10 cellular contexts compared by ENCODE assay signal in genomic region chr15:77702211-77702957, GRCh38.
DNase-seq lines count a peak whose midpoint lies in the region; ATAC-seq and TF ChIP-seq lines count a peak whose summit lies in the region.
"Had no signal": no experiment of that assay in that cellular context is flagged by ENCODE, and none has a peak within 500 bp of the region (broad histone marks: within the 10 kb centered on the region; RNA-seq: fewer than 3 reads in every experiment).

No MANE protein-coding gene starts in this region.

- in situ Hi-C loops in astrocyte of the cerebellum (cut with HindIII; ENCODE audit: low sequenced_read_pairs): loop anchor here (5.0 kb wide), 1 partner anchor 45 kb away; no protein-coding TSS in a partner anchor

- H3K27me3 ChIP-seq in liver (ENCODE audit: control insufficient read depth in 4 of 4, insufficient read depth in 4 of 4, low read length in 3 of 4): no peaks in the 10 kb centered on the region

- no peak overlapping the region for H3K27ac ChIP-seq in liver (ENCODE audit: low read depth in 1 of 2, low read length in 2 of 2)
- H3K27ac ChIP-seq: epithelial cell of prostate had no signal

- ATAC-seq in HG03097 (IDR thresholded peaks at IDR 0.05; ENCODE audit: low FRiP score, unreplicated experiment): no peak

- no peaks in the 10 kb centered on the region for H3K4me1 ChIP-seq in liver (ENCODE audit: control insufficient read depth in 4 of 4, insufficient read depth in 4 of 4, low read length in 3 of 4)

- no peak for TF ChIP-seq CTCF in GM12865 (IDR thresholded peaks at IDR 0.05; ENCODE audit: insufficient read depth, low read depth, low read length, missing control alignments)
- no peak for TF ChIP-seq CTCF in astrocyte of the cerebellum (IDR thresholded peaks at IDR 0.05; ENCODE audit: low read depth, low read length, missing control alignments)
- TF ChIP-seq CTCF in liver (IDR thresholded peaks at IDR 0.05; ENCODE audit: low read depth, low read length, missing input control): no peak

- no peaks in the 10 kb centered on the region for H3K9me3 ChIP-seq in liver (ENCODE audit: control insufficient read depth in 4 of 4, low read length in 3 of 4)

- H3K4me3 ChIP-seq in GM12865 (ENCODE audit: low read depth, low read length) (no peak overlapping the region), astrocyte of the cerebellum (ENCODE audit: low read depth, low read length) (no peak overlapping the region), liver (ENCODE audit: low read depth in 1 of 3, low read length in 3 of 3) (no peak overlapping the region)

- peak; percentile 23 for DNase-seq in GM12865 (ENCODE audit: low read depth)
- DNase-seq in LHCN-M2 (ENCODE audit: low read depth): peak; percentile 3
- peak; percentile 11 for DNase-seq in astrocyte of the cerebellum (ENCODE audit: low read depth)
- no peak for DNase-seq in NCI-H1417 treated with DMSO at 0.1 percent for 48 hours (lab: John Stamatoyannopoulos, UW)
- no peak for DNase-seq in NCI-H2029 (lab: John Stamatoyannopoulos, UW)
- DNase-seq in NCI-H2196 (lab: John Stamatoyannopoulos, UW; ENCODE audit: unreplicated experiment): no peak
- DNase-seq: activated CD4-positive, CD25-positive, alpha-beta regulatory T cell had no signal

- H3K9ac ChIP-seq in liver (ENCODE audit: low read depth in 1 of 2, low read length in 2 of 2): no peak overlapping the region

- 28% methylated on average over 5 of the region's 5 CpGs for WGBS in liver

- H3K36me3 ChIP-seq in liver (ENCODE audit: control insufficient read depth in 4 of 4, insufficient read depth in 3 of 4, low read depth in 1 of 4, low read length in 3 of 4): no peaks in the 10 kb centered on the region

- TF ChIP-seq RAD21 in liver (IDR thresholded peaks at IDR 0.05): no peak

TF ChIP-seq in liver, 16 proteins besides CTCF, POLR2A, EP300 and RAD21:
- TF ChIP-seq JUND (IDR thresholded peaks at IDR 0.05) (no peak), EGR1 (IDR thresholded peaks at IDR 0.05; ENCODE audit: low read depth in 2 of 2) (no peak), FOXA1 (IDR thresholded peaks at IDR 0.05) (no peak), ZBTB33 (IDR thresholded peaks at IDR 0.05) (no peak), HNF4G (IDR thresholded peaks at IDR 0.05) (no peak), HNF4A (conservative IDR thresholded peaks at IDR 0.05) (no peak), NR2F2 (IDR thresholded peaks at IDR 0.05) (no peak), SP1 (IDR thresholded peaks at IDR 0.05) (no peak), REST (IDR thresholded peaks at IDR 0.05) (peak; percentile 98)

Comparison
In these comparisons a context has a peak if more than half of its experiments do, and no peak if none do; other contexts are left out.
1. DNase-seq: peak in GM12865 (single experiment), LHCN-M2 (single experiment) and astrocyte of the cerebellum (single experiment); none in NCI-H1417 treated with DMSO at 0.1 percent for 48 hours (single experiment), NCI-H2029 (single experiment) and NCI-H2196 (single experiment).